In the genomic region with DNA sequence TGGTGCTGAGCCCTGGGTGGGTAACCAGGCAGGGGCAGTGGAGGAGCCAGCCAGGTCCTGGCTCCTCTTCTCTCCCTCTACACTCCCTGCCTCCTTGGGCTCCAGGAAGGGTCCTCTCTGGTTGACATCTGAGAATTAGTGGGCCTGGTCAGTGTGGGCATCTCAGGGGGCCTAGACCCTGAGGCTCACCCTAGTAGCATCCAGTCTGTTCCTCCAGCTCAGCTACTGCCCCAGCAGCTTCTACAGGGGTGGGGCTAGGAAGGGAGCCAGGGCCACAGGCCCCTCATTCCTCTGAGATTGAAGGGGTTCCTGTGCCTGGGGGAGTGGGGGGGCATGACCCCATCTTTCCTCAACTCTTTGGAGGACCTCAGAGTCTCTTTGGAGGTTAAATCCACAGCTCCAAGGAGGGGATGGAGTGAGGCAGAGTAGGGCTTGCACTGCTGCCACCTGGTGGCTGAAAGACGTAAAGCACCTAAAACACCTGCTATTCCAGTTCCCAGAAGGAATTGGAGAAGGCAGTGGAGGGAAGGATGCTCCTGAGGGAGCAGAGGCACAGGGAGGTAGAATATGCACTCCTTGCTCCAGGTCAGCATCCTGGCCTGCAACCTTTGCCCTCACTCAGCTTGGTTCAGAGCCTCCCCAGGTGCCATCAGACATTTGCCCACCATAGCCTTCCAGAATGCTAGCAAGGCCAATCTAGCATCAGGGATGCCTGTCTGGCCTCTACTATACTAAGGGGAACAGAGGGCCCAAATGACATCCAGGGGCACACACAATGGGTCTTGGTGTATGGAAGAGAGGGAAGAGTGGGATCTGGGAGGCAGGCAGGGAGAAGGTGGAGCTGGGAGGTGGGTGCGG, we compare ENCODE assay signal across 8 cellular contexts. TPM values are rescaled to one million over a fixed set of nuclear protein-coding genes. Genes with fewer than 3 reads are reported as not detected.
DNase-seq lines count a peak whose midpoint lies in the region; ATAC-seq and TF ChIP-seq lines count a peak whose summit lies in the region.

No MANE protein-coding gene starts in this region.

- TF ChIP-seq POLR2A in ovary (IDR thresholded peaks at IDR 0.05): no peak
- TF ChIP-seq POLR2A in uterus (IDR thresholded peaks at IDR 0.05): no peak

- H3K4me1 ChIP-seq in ovary (ENCODE audit: insufficient read depth): no peaks in the 10 kb centered on the region
- no peaks in the 10 kb centered on the region for H3K4me1 ChIP-seq in uterus

- no peak overlapping the region for H3K27ac ChIP-seq in ovary
- no peak overlapping the region for H3K27ac ChIP-seq in uterus

- H3K4me3 ChIP-seq in ovary (no peak overlapping the region), uterus (no peak overlapping the region)

- no peak for ATAC-seq in GM19023 (IDR thresholded peaks at IDR 0.05; ENCODE audit: unreplicated experiment)

- H3K36me3 ChIP-seq in ovary (no peaks in the 10 kb centered on the region), uterus (no peaks in the 10 kb centered on the region)

- TF ChIP-seq CTCF in ovary (IDR thresholded peaks at IDR 0.05): peak; percentile 69 to 81 (median 80)
- peak; percentile 80 to 88 (median 86) for TF ChIP-seq CTCF in uterus (IDR thresholded peaks at IDR 0.05)

- intact Hi-C loops in ovary (cut with DNase I): loop anchor here (2.0 to 10.0 kb wide), 5 partner anchors 105 to 195 kb away; a partner anchor contains a TSS
- intact Hi-C loops in uterus (cut with DNase I; ENCODE audit: low total_unique reads): loop anchor here (2.0 to 10.0 kb wide), 2 partner anchors 168 to 196 kb away; no protein-coding TSS in a partner anchor

- TF ChIP-seq EP300 in ovary (IDR thresholded peaks at IDR 0.05): no peak

- WGBS in ovary, 3 donors: 45 to 50% (median 47%) methylated on average over 2 of the region's 2 CpGs

- no peaks in the 10 kb centered on the region for H3K27me3 ChIP-seq in ovary
- no peaks in the 10 kb centered on the region for H3K27me3 ChIP-seq in uterus

- DNase-seq in COLO829 (ENCODE audit: low spot score) (peak; percentile 95), HuH-7 (ENCODE audit: low spot score) (peak; percentile 93), SHP77 (lab: John Stamatoyannopoulos, UW) (peak; percentile 42 to 45), germinal center (ENCODE audit: low spot score) (peak; percentile 84), ovary (peak; percentile 56 to 82 (median 77)), uterus (peak; percentile 66 to 72)
- peak; percentile 41 for DNase-seq in activated gamma-delta T cell treated with anti-CD3 and anti-CD28 coated beads, Interleukin-2, amount 50 U/mL, for 16 hours (ENCODE audit: low read depth)

- H3K9me3 ChIP-seq in ovary (no peaks in the 10 kb centered on the region), uterus (no peaks in the 10 kb centered on the region)

RNA-seq across cellular contexts. Expression of a gene that starts 25.1 kb away (rescaled TPM):
- total RNA-seq in ovary: 10 to 100 TPM; 10.7 to 24.1 (median 17.7) TPM
- polyA plus RNA-seq in ovary: 10 to 100 TPM; 13.0 to 17.5 TPM
- total RNA-seq in uterus: 10 to 100 TPM in 3 of 4 donors, 1 to 10 TPM in 1; 7.1 to 21.0 (median 20.7) TPM

RNA-seq across cellular contexts. Expression of a gene that starts 26.9 kb away (rescaled TPM):
- total RNA-seq in ovary (10 to 100 TPM in 5 of 7 donors, 1 to 10 TPM in 2; 6.8 to 35.3 (median 24.7) TPM), uterus (10 to 100 TPM in 2 of 4 donors, 1 to 10 TPM in 1, under 1 TPM in 1; 0.77 to 26.5 (median 11.4) TPM)
- polyA plus RNA-seq in ovary: 10 to 100 TPM in 1 of 2 donors, 1 to 10 TPM in 1; 7.7 to 17.3 TPM

RNA-seq across cellular contexts. Expression of a gene that starts 39.0 kb away (rescaled TPM):
- total RNA-seq in ovary (1 to 10 TPM in 6 of 7 donors, under 1 TPM in 1; 0.95 to 8.6 (median 4.2) TPM), uterus (1 to 10 TPM in 2 of 4 donors, under 1 TPM in 1, not detected in 1; under 0.01 to 6.1 (median 5.3) TPM)
- 1 to 10 TPM; 1.8 to 2.8 TPM for polyA plus RNA-seq in ovary

Comparison
In these comparisons a context has a peak if more than half of its experiments do, and no peak if none do; other contexts are left out.
1. DNase-seq: peak in every context shown above with its lines; median percentile 95 in COLO829; 93 in HuH-7; 84 in germinal center; 77 in ovary; 69 in uterus; 44 in SHP77; 41 in activated gamma-delta T cell treated with anti-CD3 and anti-CD28 coated beads, Interleukin-2, amount 50 U/mL, for 16 hours.